In genomic region chr3:33787328-33788009, GRCh38 we compare ENCODE assay signal across 1 cellular context.
A peak's percentile ranks its signal among the peaks of the same experiment; 100 is the strongest.
TF ChIP-seq lines count a peak whose summit lies in the region.

No MANE protein-coding gene starts in this region.

TF ChIP-seq in K562, 482 proteins besides CTCF, POLR2A, EP300 and RAD21 (continued from another document and continues in another):
- TF ChIP-seq ZNF518B (CRISPR knock-in tag; IDR thresholded peaks at IDR 0.05) (no peak), NFXL1 (CRISPR knock-in tag; IDR thresholded peaks at IDR 0.05) (no peak), POLR3G (IDR thresholded peaks at IDR 0.05; ENCODE audit: extremely low read depth, insufficient read length, insufficient replicate concordance) (no peak), DIDO1 (tag; IDR thresholded peaks at IDR 0.05; ENCODE audit: low read depth) (no peak), MNT (conservative IDR thresholded peaks at IDR 0.05) (peak; percentile 34 to 54; a peak in 2 of 4 replicates), HMG20B (CRISPR knock-in tag; IDR thresholded peaks at IDR 0.05) (no peak), CC2D1A (IDR thresholded peaks at IDR 0.05) (peak; percentile 62), YY1 (IDR thresholded peaks at IDR 0.05; ENCODE audit: borderline replicate concordance in 1 of 3, control insufficient read depth in 1 of 3, extremely low read depth in 1 of 3, insufficient read depth in 3 of 3, insufficient read length in 1 of 3, insufficient replicate concordance in 2 of 3, low read depth in 1 of 3, low read length in 2 of 3) (no peak), ZNF583 (CRISPR knock-in tag; IDR thresholded peaks at IDR 0.05) (no peak), STAT6 (CRISPR knock-in tag; IDR thresholded peaks at IDR 0.05) (no peak), ZBTB7A (IDR thresholded peaks at IDR 0.05; ENCODE audit: borderline replicate concordance, control insufficient read depth, low read depth, low read length) (no peak), LCOR (CRISPR knock-in tag; IDR thresholded peaks at IDR 0.05) (peak; percentile 23; the same call in 1 of the 2 replicates), MXD1 (CRISPR knock-in tag; IDR thresholded peaks at IDR 0.05; ENCODE audit: borderline replicate concordance, poor library complexity, severe bottlenecking) (no peak), TARDBP (IDR thresholded peaks at IDR 0.05) (no peak), MAFF (IDR thresholded peaks at IDR 0.05; ENCODE audit: low read length) (no peak), PRDM10 (IDR thresholded peaks at IDR 0.05; ENCODE audit: partially characterized antibody) (no peak), NONO (IDR thresholded peaks at IDR 0.05; ENCODE audit: low read depth in 2 of 2, low read length in 1 of 2) (peak in 1 of 2 experiments; percentile 60; a peak in 1 of 4 replicates), GMEB1 (CRISPR knock-in tag; IDR thresholded peaks at IDR 0.05) (no peak), CBFA2T3 (IDR thresholded peaks at IDR 0.05) (no peak), JUN (IDR thresholded peaks at IDR 0.05; ENCODE audit: borderline replicate concordance, low read depth, low read length) (peak; percentile 13; the same call in 1 of the 2 replicates), JUN (CRISPR knock-in tag; IDR thresholded peaks at IDR 0.05; ENCODE audit: borderline replicate concordance) (no peak), MTA3 (IDR thresholded peaks at IDR 0.05; ENCODE audit: borderline replicate concordance) (no peak; the same call in 1 of the 2 replicates), ZEB2 (IDR thresholded peaks at IDR 0.05) (0 out of 2 replicates have a peak, but pooled peaks have one; percentile 24), BDP1 (IDR thresholded peaks at IDR 0.05; ENCODE audit: insufficient read depth, insufficient read length) (no peak), ZFP91 (CRISPR knock-in tag; IDR thresholded peaks at IDR 0.05) (0 out of 2 replicates have a peak, but pooled peaks have one; percentile 13), RBM17 (IDR thresholded peaks at IDR 0.05; ENCODE audit: borderline replicate concordance, low read depth, low read length) (no peak), NCOA1 (IDR thresholded peaks at IDR 0.05; ENCODE audit: low read depth) (no peak), HNRNPK (IDR thresholded peaks at IDR 0.05; ENCODE audit: low read depth, low read length, poor library complexity, severe bottlenecking) (no peak), ZBTB40 (IDR thresholded peaks at IDR 0.05) (no peak; the same call in 1 of the 2 replicates), ZBTB40 (CRISPR knock-in tag; IDR thresholded peaks at IDR 0.05) (no peak)
